Comparison of ENCODE assay signal across 17 cellular contexts in the genomic region with DNA sequence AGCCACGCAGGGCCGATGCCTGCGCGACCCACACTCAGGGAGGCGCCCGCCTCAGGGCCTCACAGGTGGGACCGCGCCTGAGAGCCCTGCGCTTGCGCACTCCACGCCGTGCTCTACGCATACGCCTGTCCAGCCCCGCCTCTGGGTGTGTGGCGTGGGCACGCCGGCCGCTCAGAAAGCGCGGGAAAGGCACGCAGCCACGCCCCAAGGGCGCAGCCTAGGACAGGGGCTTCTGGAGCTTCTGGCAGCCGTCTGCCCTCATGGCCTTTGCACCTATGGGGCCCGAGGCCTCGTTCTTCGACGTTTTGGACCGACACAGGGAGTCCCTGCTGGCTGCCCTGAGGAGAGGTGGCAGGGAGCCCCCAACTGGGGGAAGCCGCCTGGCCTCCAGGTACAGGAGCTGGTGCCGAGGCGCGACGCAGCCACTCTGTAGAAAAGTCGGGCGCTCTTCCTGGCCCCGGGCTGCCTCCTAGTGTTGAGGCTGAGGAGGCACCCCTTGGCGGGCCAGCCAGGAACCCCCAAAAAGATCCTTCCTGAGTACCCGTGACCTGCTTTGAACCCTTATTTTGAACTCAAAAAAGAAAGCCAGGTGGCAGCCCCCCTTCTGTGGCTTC. TPM values are rescaled to one million over a fixed set of nuclear protein-coding genes. Genes with fewer than 3 reads are reported as not detected.
DNase-seq lines count a peak whose midpoint lies in the region; ATAC-seq and TF ChIP-seq lines count a peak whose summit lies in the region.
"Had no signal": no experiment of that assay in that cellular context is flagged by ENCODE, and none has a peak within 500 bp of the region (broad histone marks: within the 10 kb centered on the region; RNA-seq: fewer than 3 reads in every experiment).

A gene with protein sequence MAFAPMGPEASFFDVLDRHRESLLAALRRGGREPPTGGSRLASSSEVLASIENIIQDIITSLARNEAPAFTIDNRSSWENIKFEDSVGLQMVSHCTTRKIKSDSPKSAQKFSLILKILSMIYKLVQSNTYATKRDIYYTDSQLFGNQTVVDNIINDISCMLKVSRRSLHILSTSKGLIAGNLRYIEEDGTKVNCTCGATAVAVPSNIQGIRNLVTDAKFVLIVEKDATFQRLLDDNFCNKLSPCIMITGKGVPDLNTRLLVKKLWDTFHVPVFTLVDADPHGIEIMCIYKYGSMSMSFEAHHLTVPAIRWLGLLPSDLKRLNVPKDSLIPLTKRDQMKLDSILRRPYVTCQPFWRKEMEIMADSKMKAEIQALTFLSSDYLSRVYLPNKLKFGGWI (plus strand): TSS at position 196 of the 614 bp plus-strand sequence. CDS start 65 bp downstream, at position 261.

- H3K36me3 ChIP-seq in SU-DHL-6 (ENCODE audit: low read length) (no peaks in the 10 kb centered on the region), hepatocyte (replicated peaks; ENCODE audit: insufficient read depth, low read depth) (no peaks in the 10 kb centered on the region), testis (ENCODE audit: low read depth, missing control alignments) (no peaks in the 10 kb centered on the region)

- H3K27ac ChIP-seq in SU-DHL-6 (ENCODE audit: low read depth, low read length) (peak within 1 kb of the TSS; percentile 98), hepatocyte (no peak within 1 kb of the TSS), testis (peak within 1 kb of the TSS in 1 of 2 donors; percentile 49)

- H4K20me1 ChIP-seq in SU-DHL-6 (ENCODE audit: low read depth, low read length), result no peaks in the 10 kb centered on the region
- H4K20me1 ChIP-seq in hepatocyte (ENCODE audit: insufficient read depth, poor library complexity, severe bottlenecking), result no peaks in the 10 kb centered on the region

- peak within 1 kb of the TSS; percentile 82 for H3K4me2 ChIP-seq in SU-DHL-6 (ENCODE audit: low read depth, low read length, poor library complexity, severe bottlenecking)
- no peak within 1 kb of the TSS for H3K4me2 ChIP-seq in hepatocyte

- no peaks in the 10 kb centered on the region for H3K4me1 Mint-ChIP-seq in activated CD8-positive, alpha-beta memory T cell treated with anti-CD3 and anti-CD28 coated beads, Interleukin-2, amount 10 ng/mL, durations not matched to agents 7 days and 5 days
- H3K4me1 Mint-ChIP-seq: activated naive CD8-positive, alpha-beta T cell treated with anti-CD3 and anti-CD28 coated beads, Interleukin-2, amount 50 U/mL, for 24 hours had no signal

- 0 out of 2 replicates have a peak within 1 kb of the TSS, but pooled peaks have one; percentile 53 for H3K9ac ChIP-seq in SU-DHL-6 (ENCODE audit: low read length)

- H3K4me3 Mint-ChIP-seq in activated CD8-positive, alpha-beta memory T cell treated with anti-CD3 and anti-CD28 coated beads, Interleukin-2, amount 10 ng/mL, durations not matched to agents 7 days and 5 days, result no peak within 1 kb of the TSS
- H3K4me3 Mint-ChIP-seq: activated naive CD8-positive, alpha-beta T cell treated with anti-CD3 and anti-CD28 coated beads, Interleukin-2, amount 50 U/mL, for 24 hours had no signal

- no peaks in the 10 kb centered on the region for H3K4me1 ChIP-seq in hepatocyte (ENCODE audit: insufficient read depth)
- no peaks in the 10 kb centered on the region for H3K4me1 ChIP-seq in testis

- H3K27me3 Mint-ChIP-seq in activated CD8-positive, alpha-beta memory T cell treated with anti-CD3 and anti-CD28 coated beads, Interleukin-2, amount 10 ng/mL, durations not matched to agents 7 days and 5 days, result peaks cover 53% of the 10 kb centered on the region

- H3K27ac Mint-ChIP-seq in activated CD8-positive, alpha-beta memory T cell treated with anti-CD3 and anti-CD28 coated beads, Interleukin-2, amount 10 ng/mL, durations not matched to agents 7 days and 5 days, result no peak within 1 kb of the TSS
- H3K27ac Mint-ChIP-seq: activated naive CD8-positive, alpha-beta T cell treated with anti-CD3 and anti-CD28 coated beads, Interleukin-2, amount 50 U/mL, for 24 hours had no signal

- no peaks in the 10 kb centered on the region for H3K36me3 Mint-ChIP-seq in activated CD8-positive, alpha-beta memory T cell treated with anti-CD3 and anti-CD28 coated beads, Interleukin-2, amount 10 ng/mL, durations not matched to agents 7 days and 5 days

- CTCF ChIA-PET in activated CD8-positive, alpha-beta memory T cell treated with anti-CD3 and anti-CD28 coated beads, Interleukin-2, amount 10 ng/mL, durations not matched to agents 7 days and 5 days (lab: Charles Lee), result interaction anchor here (0.8 kb wide), 1 partner anchor 16 kb away, joined by 5 read pairs; no protein-coding TSS in a partner anchor

- H2AFZ ChIP-seq in SU-DHL-6 (ENCODE audit: low read depth, low read length, severe bottlenecking) (no peak within 1 kb of the TSS), hepatocyte (no peak within 1 kb of the TSS)

- ATAC-seq in activated CD8-positive, alpha-beta memory T cell treated with anti-CD3 and anti-CD28 coated beads, Interleukin-2, amount 10 ng/mL, durations not matched to agents 7 days and 5 days, result no peak
- no peak for ATAC-seq in GM21367 (IDR thresholded peaks at IDR 0.05; ENCODE audit: unreplicated experiment)
- ATAC-seq: activated naive CD8-positive, alpha-beta T cell treated with anti-CD3 and anti-CD28 coated beads, Interleukin-2, amount 50 U/mL, for 24 hours had no signal

- peaks cover 56% of the 10 kb centered on the region for H3F3A ChIP-seq in SU-DHL-6 (ENCODE audit: insufficient read depth)

- no peak within 1 kb of the TSS for H3K4me3 ChIP-seq in SU-DHL-6 (ENCODE audit: insufficient read depth, low read length, poor library complexity, severe bottlenecking)
- no peak within 1 kb of the TSS for H3K4me3 ChIP-seq in hepatocyte
- peak within 1 kb of the TSS; percentile 16 to 44 for H3K4me3 ChIP-seq in testis

- H3K27me3 ChIP-seq in SU-DHL-6 (ENCODE audit: low read length) (no peaks in the 10 kb centered on the region), hepatocyte (peaks cover 7% of the 10 kb centered on the region), testis (no peaks in the 10 kb centered on the region)

- in situ Hi-C loops in GM13976 (cut with MboI; ENCODE audit: low sequenced_read_pairs, unreplicated experiment), result loop anchor here (10.0 kb wide), 1 partner anchor 245 kb away; no protein-coding TSS in a partner anchor

- TF ChIP-seq CTCF in SU-DHL-6 (IDR thresholded peaks at IDR 0.05; ENCODE audit: insufficient read depth, low read length, poor library complexity, severe bottlenecking), result peak; percentile 91
- peak; percentile 31 for TF ChIP-seq CTCF in hepatocyte (IDR thresholded peaks at IDR 0.05; ENCODE audit: poor library complexity)
- TF ChIP-seq CTCF in testis (IDR thresholded peaks at IDR 0.05), result peak in 1 of 3 experiments; percentile 6
- no peak for TF ChIP-seq CTCF in GM13976 (IDR thresholded peaks at IDR 0.05; ENCODE audit: borderline replicate concordance, control extremely low read depth, extremely low read depth, insufficient read depth, missing control alignments)

- H3K9me3 Mint-ChIP-seq in activated CD8-positive, alpha-beta memory T cell treated with anti-CD3 and anti-CD28 coated beads, Interleukin-2, amount 10 ng/mL, durations not matched to agents 7 days and 5 days (ENCODE audit: low read depth), result no peaks in the 10 kb centered on the region
- H3K9me3 Mint-ChIP-seq: activated naive CD8-positive, alpha-beta T cell treated with anti-CD3 and anti-CD28 coated beads, Interleukin-2, amount 50 U/mL, for 24 hours had no signal

- peak; percentile 39 for DNase-seq in activated CD8-positive, alpha-beta memory T cell treated with anti-CD3 and anti-CD28 coated beads, Interleukin-2, amount 10 ng/mL, durations not matched to agents 7 days and 5 days
- no peak for DNase-seq in activated CD8-positive, alpha-beta memory T cell treated with anti-CD3 and anti-CD28 coated beads for 24 hours
- DNase-seq in hepatocyte (ENCODE audit: low spot score), result peak; percentile 26
- peak; percentile 73 for DNase-seq in testis
- DNase-seq in activated naive CD4-positive, alpha-beta T cell treated with anti-CD3 and anti-CD28 coated beads, Interleukin-2, amount 50 U/mL, for 16 hours, result no peak
- DNase-seq in GM13976 (ENCODE audit: low spot score), result no peak
- DNase-seq: activated CD4-positive, alpha-beta T cell treated with anti-CD3 and anti-CD28 coated beads, Interleukin-2, amount 50 U/mL, for 1 hour; activated naive CD8-positive, alpha-beta T cell treated with anti-CD3 and anti-CD28 coated beads, Interleukin-2, amount 50 U/mL, for 24 hours; effector CD4-positive, alpha-beta T cell; EL; hippocampal formation had no signal

- H3K9me3 ChIP-seq in SU-DHL-6 (ENCODE audit: insufficient read depth, low read length) (no peaks in the 10 kb centered on the region), hepatocyte (ENCODE audit: low read depth) (no peaks in the 10 kb centered on the region), testis (no peaks in the 10 kb centered on the region)

- WGBS in hepatocyte (ENCODE audit: low lambda C conversion rate, missing lambda C conversion rate), result 83% methylated on average over 40 of the region's 40 CpGs
- 36 to 60% methylated on average over 14 to 40 of the region's 40 CpGs for whole genome bisulfite sequencing in testis, 2 donors

- no peak for TF ChIP-seq POLR2A in testis (IDR thresholded peaks at IDR 0.05)

- H3K79me2 ChIP-seq in SU-DHL-6 (ENCODE audit: insufficient read depth, low read length) (no peaks in the 10 kb centered on the region), hepatocyte (no peaks in the 10 kb centered on the region)

- intact Hi-C loops in testis (cut with DNase I; ENCODE audit: low total_unique reads), result no loop called here

- H3K9me2 ChIP-seq in SU-DHL-6 (replicated peaks; ENCODE audit: insufficient read depth, low read length) (no peaks in the 10 kb centered on the region), hepatocyte (replicated peaks; ENCODE audit: insufficient read depth) (no peaks in the 10 kb centered on the region)

RNA-seq across cellular contexts. Expression of the gene that starts here (rescaled TPM):
- total RNA-seq in activated CD8-positive, alpha-beta memory T cell treated with anti-CD3 and anti-CD28 coated beads, Interleukin-2, amount 10 ng/mL, durations not matched to agents 7 days and 5 days, result not detected
- not detected in 2 replicates for total RNA-seq in hepatocyte
- not detected in 2 replicates for polyA plus RNA-seq in hepatocyte
- total RNA-seq in testis, result 10 to 100 TPM in 1 of 2 donors, 1 to 10 TPM in 1; 5.9 to 12.3 TPM
- 13.8 TPM for polyA plus RNA-seq in testis (ENCODE audit: insufficient read depth, low read depth, low replicate concordance)
- total RNA-seq: NCI-H460, SK-MEL-5, skeletal muscle tissue had no signal
- polyA plus RNA-seq: AG04450 had no signal

Comparison
In these comparisons a context has a peak if more than half of its experiments do, and no peak if none do; other contexts are left out.
1. RNA of the gene that starts here (polyA plus RNA-seq): 13.8 TPM in testis (single experiment); not detected in hepatocyte; every median in the first group is over 10 times any median in the second.
2. Peak in DNase-seq in activated CD8-positive, alpha-beta memory T cell treated with anti-CD3 and anti-CD28 coated beads, Interleukin-2, amount 10 ng/mL, durations not matched to agents 7 days and 5 days; RNA of the gene not detected or under 1 TPM.
3. Peak in DNase-seq in hepatocyte; RNA of the gene not detected or under 1 TPM.
4. H3K4me3 ChIP-seq: peak in testis (2 of 2); none in SU-DHL-6 (single experiment) and hepatocyte (single experiment).